In genomic region chr3:16151109-16151508, GRCh38 we compare ENCODE assay signal across 11 cellular contexts. TPM values are rescaled to one million over a fixed set of nuclear protein-coding genes. Genes with fewer than 3 reads are reported as not detected.
DNase-seq lines count a peak whose midpoint lies in the region; ATAC-seq, FAIRE-seq and TF ChIP-seq lines count a peak whose summit lies in the region.
"Had no signal": no experiment of that assay in that cellular context is flagged by ENCODE, and none has a peak within 500 bp of the region (broad histone marks: within the 10 kb centered on the region; RNA-seq: fewer than 3 reads in every experiment).

No MANE protein-coding gene starts in this region.

- ATAC-seq in GM18867 (IDR thresholded peaks at IDR 0.05; ENCODE audit: unreplicated experiment): no peak

- TF ChIP-seq POLR2A in GM12892 (IDR thresholded peaks at IDR 0.05; ENCODE audit: low read depth, low read length): no peak

- DNase-seq in AG08395 (ENCODE audit: low spot score) (peak; percentile 86), NCI-H446 treated with DMSO at 0.1 percent for 48 hours (lab: John Stamatoyannopoulos, UW) (peak; percentile 25), dermis blood vessel endothelial cell (peak; percentile 59), lung microvascular endothelial cell (ENCODE audit: low read depth in 2 of 2) (peak; percentile 26 to 87), GM12892 (ENCODE audit: insufficient read length) (no peak)
- no peak for DNase-seq in activated naive CD4-positive, alpha-beta T cell treated with anti-CD3 and anti-CD28 coated beads, Interleukin-2, amount 50 U/mL, for 16 hours
- DNase-seq in stimulated activated naive CD4-positive, alpha-beta T cell treated with Interleukin-2 at 50 U/mL for 16 hours (lab: John Stamatoyannopoulos, UW): no peak
- DNase-seq: central memory CD4-positive, alpha-beta T cell had no signal

- FAIRE-seq in GM12892 (lab: Jason Lieb, UNC): no peak
- FAIRE-seq: TTC549 had no signal

RNA-seq across cellular contexts. Expression of gene GALNT15, which starts 23.4 kb away (rescaled TPM):
- 104 and 175 TPM in 2 replicates for total RNA-seq in dermis blood vessel endothelial cell
- total RNA-seq in lung microvascular endothelial cell: 27.0 and 392 TPM in 2 replicates
- polyA plus RNA-seq in GM12892 (2012; ENCODE audit: missing spikeins): not detected
- total RNA-seq: mononuclear cell had no signal

Comparison
In these comparisons a context has a peak if more than half of its experiments do, and no peak if none do; other contexts are left out.
1. DNase-seq: peak in AG08395 (single experiment), NCI-H446 treated with DMSO at 0.1 percent for 48 hours (single experiment), dermis blood vessel endothelial cell (single experiment) and lung microvascular endothelial cell (2 of 2); none in activated naive CD4-positive, alpha-beta T cell treated with anti-CD3 and anti-CD28 coated beads, Interleukin-2, amount 50 U/mL, for 16 hours (single experiment), GM12892 (single experiment) and stimulated activated naive CD4-positive, alpha-beta T cell treated with Interleukin-2 at 50 U/mL for 16 hours (single experiment).